Comparison of ENCODE assay signal across 34 cellular contexts in genomic region chr3:32355892-32356291, GRCh38.
"Had no signal": no experiment of that assay in that cellular context is flagged by ENCODE, and none has a peak within 500 bp of the region (broad histone marks: within the 10 kb centered on the region; RNA-seq: fewer than 3 reads in every experiment).

No MANE protein-coding gene starts in this region.

- H3K27me3 ChIP-seq: breast epithelium, gastrocnemius medialis, right lobe of liver, upper lobe of left lung, vagina had no signal

- H3K4me1 Mint-ChIP-seq: activated CD4-positive, alpha-beta memory T cell treated with anti-CD3 and anti-CD28 coated beads, Interleukin-2, amount 10 ng/mL, durations not matched to agents 7 days and 5 days; activated CD4-positive, alpha-beta T cell treated with anti-CD3 and anti-CD28 coated beads, Interleukin-2, amount 10 ng/mL, durations not matched to agents 7 days and 5 days; activated naive CD4-positive, alpha-beta T cell treated with anti-CD3 and anti-CD28 coated beads, Interleukin-2, amount 10 ng/mL, durations not matched to agents 7 days and 5 days; activated naive CD8-positive, alpha-beta T cell treated with anti-CD3 and anti-CD28 coated beads, Interleukin-2, amount 10 ng/mL, durations not matched to agents 7 days and 5 days; central memory CD8-positive, alpha-beta T cell; naive B cell had no signal

- H3K4me1 ChIP-seq: gastrocnemius medialis, vagina had no signal

- H3K27ac Mint-ChIP-seq: activated CD4-positive, alpha-beta memory T cell treated with anti-CD3 and anti-CD28 coated beads, Interleukin-2, amount 10 ng/mL, durations not matched to agents 7 days and 5 days; activated CD4-positive, alpha-beta T cell treated with anti-CD3 and anti-CD28 coated beads, Interleukin-2, amount 10 ng/mL, durations not matched to agents 7 days and 5 days; activated naive CD4-positive, alpha-beta T cell treated with anti-CD3 and anti-CD28 coated beads, Interleukin-2, amount 10 ng/mL, durations not matched to agents 7 days and 5 days; activated naive CD8-positive, alpha-beta T cell treated with anti-CD3 and anti-CD28 coated beads, Interleukin-2, amount 10 ng/mL, durations not matched to agents 7 days and 5 days; activated T-cell treated with anti-CD3 and anti-CD28 coated beads, Interleukin-2, amount 50 U/mL, for 24 hours; dendritic cell treated with granulocyte-macrophage colony-stimulating factor and Interleukin-4, amounts not matched to agents 40 ng/mL and 50 ng/mL, for 4 days; mesothelial cell of epicardium; nephron progenitor cell; stimulated activated naive CD8-positive, alpha-beta T cell treated with anti-CD3 and anti-CD28 coated beads, Interleukin-15, Interleukin-2, amounts not matched to agents 100 ng/mL and 50 ng/mL, for 24 hours; T-helper 17 cell had no signal

- H3K9me3 Mint-ChIP-seq: activated CD4-positive, alpha-beta memory T cell treated with anti-CD3 and anti-CD28 coated beads, Interleukin-2, amount 10 ng/mL, durations not matched to agents 7 days and 5 days; activated CD4-positive, alpha-beta T cell treated with anti-CD3 and anti-CD28 coated beads, Interleukin-2, amount 10 ng/mL, durations not matched to agents 7 days and 5 days; activated naive CD4-positive, alpha-beta T cell treated with anti-CD3 and anti-CD28 coated beads, Interleukin-2, amount 10 ng/mL, durations not matched to agents 7 days and 5 days; activated naive CD8-positive, alpha-beta T cell treated with anti-CD3 and anti-CD28 coated beads, Interleukin-2, amount 10 ng/mL, durations not matched to agents 7 days and 5 days; activated T-cell treated with anti-CD3 and anti-CD28 coated beads, Interleukin-2, amount 50 U/mL, for 24 hours; central memory CD8-positive, alpha-beta T cell; dendritic cell treated with granulocyte-macrophage colony-stimulating factor and Interleukin-4, amounts not matched to agents 40 ng/mL and 50 ng/mL, for 4 days; mesothelial cell of epicardium; naive B cell; nephron progenitor cell; stimulated activated naive CD8-positive, alpha-beta T cell treated with anti-CD3 and anti-CD28 coated beads, Interleukin-15, Interleukin-2, amounts not matched to agents 100 ng/mL and 50 ng/mL, for 24 hours had no signal

- H3K9me3 ChIP-seq: breast epithelium, gastrocnemius medialis, right lobe of liver, thoracic aorta, upper lobe of left lung, vagina had no signal

- H3K4me3 Mint-ChIP-seq: activated CD4-positive, alpha-beta memory T cell treated with anti-CD3 and anti-CD28 coated beads, Interleukin-2, amount 10 ng/mL, durations not matched to agents 7 days and 5 days; activated CD4-positive, alpha-beta T cell treated with anti-CD3 and anti-CD28 coated beads, Interleukin-2, amount 10 ng/mL, durations not matched to agents 7 days and 5 days; activated naive CD4-positive, alpha-beta T cell treated with anti-CD3 and anti-CD28 coated beads, Interleukin-2, amount 10 ng/mL, durations not matched to agents 7 days and 5 days; activated naive CD8-positive, alpha-beta T cell treated with anti-CD3 and anti-CD28 coated beads, Interleukin-2, amount 10 ng/mL, durations not matched to agents 7 days and 5 days; activated T-cell treated with anti-CD3 and anti-CD28 coated beads, Interleukin-2, amount 50 U/mL, for 24 hours; central memory CD8-positive, alpha-beta T cell; dendritic cell treated with granulocyte-macrophage colony-stimulating factor and Interleukin-4, amounts not matched to agents 40 ng/mL and 50 ng/mL, for 4 days; mesothelial cell of epicardium; naive B cell; nephron progenitor cell; stimulated activated naive CD8-positive, alpha-beta T cell treated with anti-CD3 and anti-CD28 coated beads, Interleukin-15, Interleukin-2, amounts not matched to agents 100 ng/mL and 50 ng/mL, for 24 hours; T-helper 17 cell had no signal

- H3K4me3 ChIP-seq: breast epithelium, gastrocnemius medialis, right lobe of liver, thoracic aorta, upper lobe of left lung, vagina had no signal

- ATAC-seq: gastrocnemius medialis, left cardiac atrium, left ventricle myocardium superior, T-helper 17 cell had no signal

- H3K36me3 ChIP-seq: breast epithelium, gastrocnemius medialis, thoracic aorta, vagina had no signal

- H3K27me3 Mint-ChIP-seq: activated CD4-positive, alpha-beta memory T cell treated with anti-CD3 and anti-CD28 coated beads, Interleukin-2, amount 10 ng/mL, durations not matched to agents 7 days and 5 days; activated CD4-positive, alpha-beta T cell treated with anti-CD3 and anti-CD28 coated beads, Interleukin-2, amount 10 ng/mL, durations not matched to agents 7 days and 5 days; activated naive CD4-positive, alpha-beta T cell treated with anti-CD3 and anti-CD28 coated beads, Interleukin-2, amount 10 ng/mL, durations not matched to agents 7 days and 5 days; activated naive CD8-positive, alpha-beta T cell treated with anti-CD3 and anti-CD28 coated beads, Interleukin-2, amount 10 ng/mL, durations not matched to agents 7 days and 5 days; activated T-cell treated with anti-CD3 and anti-CD28 coated beads, Interleukin-2, amount 50 U/mL, for 24 hours; dendritic cell treated with granulocyte-macrophage colony-stimulating factor and Interleukin-4, amounts not matched to agents 40 ng/mL and 50 ng/mL, for 4 days; stimulated activated naive CD8-positive, alpha-beta T cell treated with anti-CD3 and anti-CD28 coated beads, Interleukin-15, Interleukin-2, amounts not matched to agents 100 ng/mL and 50 ng/mL, for 24 hours; T-helper 17 cell had no signal

- H3K36me3 Mint-ChIP-seq: activated naive CD4-positive, alpha-beta T cell treated with anti-CD3 and anti-CD28 coated beads, Interleukin-2, amount 10 ng/mL, durations not matched to agents 7 days and 5 days; mesothelial cell of epicardium; naive B cell had no signal

- DNase-seq: activated CD4-positive, alpha-beta memory T cell treated with anti-CD3 and anti-CD28 coated beads, Interleukin-2, amount 10 ng/mL, durations not matched to agents 7 days and 5 days; activated CD4-positive, alpha-beta T cell treated with anti-CD3 and anti-CD28 coated beads for 1 hour; activated CD4-positive, alpha-beta T cell treated with anti-CD3 and anti-CD28 coated beads, Interleukin-2, amount 10 ng/mL, durations not matched to agents 7 days and 5 days; activated CD8-positive, alpha-beta memory T cell treated with anti-CD3 and anti-CD28 coated beads, Interleukin-2, amount 50 U/mL, for 48 hours; activated gamma-delta T cell; activated naive CD4-positive, alpha-beta T cell treated with anti-CD3 and anti-CD28 coated beads, Interleukin-2, amount 10 ng/mL, durations not matched to agents 7 days and 5 days; activated naive CD8-positive, alpha-beta T cell treated with anti-CD3 and anti-CD28 coated beads, Interleukin-2, amount 10 ng/mL, durations not matched to agents 7 days and 5 days; activated T-cell treated with anti-CD3 and anti-CD28 coated beads, Interleukin-2, amount 50 U/mL, for 24 hours; effector CD4-positive, alpha-beta T cell; erythroblast; gastrocnemius medialis; glutamatergic neuron; hippocampal formation; left cardiac atrium; left ventricle myocardium superior; naive B cell; nephron progenitor cell; nucleus accumbens; right lobe of liver; stimulated activated CD4-positive, alpha-beta T cell treated with anti-CD3 and anti-CD28 coated beads, Interleukin-12 subunit alpha, Interleukin-12 subunit beta, amount 100 ng/mL, for 4 hours; stimulated activated CD4-positive, alpha-beta T cell treated with anti-CD3 and anti-CD28 coated beads, Interleukin-4, amount 100 ng/mL, for 1 hour; T-helper 17 cell; T1000; upper lobe of left lung had no signal

- FAIRE-seq: astrocyte, endometrium, keratinocyte had no signal

- H3K27ac ChIP-seq: gastrocnemius medialis, right lobe of liver, thoracic aorta, vagina had no signal
